8 cellular contexts compared by ENCODE assay signal in genomic region chr11:62665630-62666258, GRCh38. TPM values are rescaled to one million over a fixed set of nuclear protein-coding genes. Genes with fewer than 3 reads are reported as not detected.
DNase-seq lines count a peak whose midpoint lies in the region; ATAC-seq lines count a peak whose summit lies in the region.

No MANE protein-coding gene starts in this region.

- peak overlapping the region; percentile 82 to 99 (median 96) for H3K27ac Mint-ChIP-seq in naive B cell

- peaks cover 4 to 48% (median 38%) of the 10 kb centered on the region in 5 donors for H3K4me1 ChIP-seq in subcutaneous abdominal adipose tissue (ENCODE audit: control insufficient read depth in 5 of 5, insufficient read depth in 5 of 5, low read length in 5 of 5)

- peaks cover 7% of the 10 kb centered on the region in 2 donors for H3K36me3 Mint-ChIP-seq in naive B cell

- H3K4me1 Mint-ChIP-seq in naive B cell, result peaks cover 26 to 64% (median 42%) of the 10 kb centered on the region in 3 donors

- H3K4me3 ChIP-seq in subcutaneous abdominal adipose tissue (ENCODE audit: low read depth in 1 of 5, low read length in 5 of 5), result peak overlapping the region; percentile 82 to 97 (median 94)

- ATAC-seq in naive B cell (ENCODE audit: low read depth in 2 of 2), result peak; percentile 20 to 24

- H3K27ac ChIP-seq in epithelial cell of prostate (peak overlapping the region; percentile 81), subcutaneous abdominal adipose tissue (ENCODE audit: low read depth, low read length) (peak overlapping the region; percentile 90)

- peak overlapping the region; percentile 95 to 100 (median 97) for H3K4me3 Mint-ChIP-seq in naive B cell

- no peaks in the 10 kb centered on the region for H3K27me3 ChIP-seq in subcutaneous abdominal adipose tissue (ENCODE audit: control insufficient read depth in 5 of 5, insufficient read depth in 4 of 5, low read length in 5 of 5)

- H3K9me3 Mint-ChIP-seq in naive B cell, result no peaks in the 10 kb centered on the region

- no peaks in the 10 kb centered on the region for H3K9me3 ChIP-seq in subcutaneous abdominal adipose tissue (ENCODE audit: control insufficient read depth in 5 of 5, low read length in 5 of 5)

- no peaks in the 10 kb centered on the region for H3K27me3 Mint-ChIP-seq in naive B cell

- peaks cover 0 to 27% (median 15%) of the 10 kb centered on the region in 5 donors for H3K36me3 ChIP-seq in subcutaneous abdominal adipose tissue (ENCODE audit: control insufficient read depth in 5 of 5, insufficient read depth in 5 of 5, low read length in 5 of 5)

- peak overlapping the region; percentile 73 to 90 (median 85) for H3K9ac ChIP-seq in subcutaneous abdominal adipose tissue (ENCODE audit: low read length in 5 of 5)

- peak; percentile 65 for DNase-seq in EH (ENCODE audit: low read depth)
- DNase-seq in HCEC 1CT, result peak; percentile 59
- peak; percentile 15 for DNase-seq in NCI-H510A (lab: John Stamatoyannopoulos, UW)
- peak; percentile 61 for DNase-seq in activated T-cell treated with anti-CD3 and anti-CD28 coated beads for 4 hours
- DNase-seq in epithelial cell of prostate (ENCODE audit: low read depth, low spot score), result no peak
- peak; percentile 37 for DNase-seq in naive B cell
- DNase-seq in globus pallidus (ENCODE audit: low spot score), result no peak

RNA-seq across cellular contexts. Expression of gene CSKMT, which starts 0.6 kb away (rescaled TPM):
- 1 to 10 TPM; 2.1 to 8.4 (median 4.8) TPM for polyA plus RNA-seq in naive B cell (ENCODE audit: low read depth in 6 of 6)

RNA-seq across cellular contexts. Expression of gene C11orf98, which starts 0.7 kb away (rescaled TPM):
- 10 to 100 TPM; 37.9 to 89.1 (median 77.2) TPM for polyA plus RNA-seq in naive B cell (ENCODE audit: low read depth in 6 of 6)

RNA-seq across cellular contexts. Expression of gene UQCC3, which starts 5.7 kb away (rescaled TPM):
- 10 to 100 TPM in 5 of 6 donors, 1 to 10 TPM in 1; 7.7 to 11.4 (median 10.4) TPM for polyA plus RNA-seq in naive B cell (ENCODE audit: low read depth in 6 of 6)

RNA-seq across cellular contexts. Expression of gene LBHD1, which starts 6.3 kb away (rescaled TPM):
- 10 to 100 TPM in 1 of 6 donors, 1 to 10 TPM in 5; 3.5 to 12.4 (median 5.1) TPM for polyA plus RNA-seq in naive B cell (ENCODE audit: low read depth in 6 of 6)

RNA-seq across cellular contexts. Expression of gene INTS5, which starts 12.6 kb away (rescaled TPM):
- 10 to 100 TPM; 18.3 to 40.1 (median 28.7) TPM for polyA plus RNA-seq in naive B cell (ENCODE audit: low read depth in 6 of 6)

Comparison
In these comparisons a context has a peak if more than half of its experiments do, and no peak if none do; other contexts are left out.
1. DNase-seq: peak in EH (single experiment), HCEC 1CT (single experiment), NCI-H510A (single experiment), activated T-cell treated with anti-CD3 and anti-CD28 coated beads for 4 hours (single experiment) and naive B cell (single experiment); none in epithelial cell of prostate (single experiment) and globus pallidus (single experiment).